In the genomic region with DNA sequence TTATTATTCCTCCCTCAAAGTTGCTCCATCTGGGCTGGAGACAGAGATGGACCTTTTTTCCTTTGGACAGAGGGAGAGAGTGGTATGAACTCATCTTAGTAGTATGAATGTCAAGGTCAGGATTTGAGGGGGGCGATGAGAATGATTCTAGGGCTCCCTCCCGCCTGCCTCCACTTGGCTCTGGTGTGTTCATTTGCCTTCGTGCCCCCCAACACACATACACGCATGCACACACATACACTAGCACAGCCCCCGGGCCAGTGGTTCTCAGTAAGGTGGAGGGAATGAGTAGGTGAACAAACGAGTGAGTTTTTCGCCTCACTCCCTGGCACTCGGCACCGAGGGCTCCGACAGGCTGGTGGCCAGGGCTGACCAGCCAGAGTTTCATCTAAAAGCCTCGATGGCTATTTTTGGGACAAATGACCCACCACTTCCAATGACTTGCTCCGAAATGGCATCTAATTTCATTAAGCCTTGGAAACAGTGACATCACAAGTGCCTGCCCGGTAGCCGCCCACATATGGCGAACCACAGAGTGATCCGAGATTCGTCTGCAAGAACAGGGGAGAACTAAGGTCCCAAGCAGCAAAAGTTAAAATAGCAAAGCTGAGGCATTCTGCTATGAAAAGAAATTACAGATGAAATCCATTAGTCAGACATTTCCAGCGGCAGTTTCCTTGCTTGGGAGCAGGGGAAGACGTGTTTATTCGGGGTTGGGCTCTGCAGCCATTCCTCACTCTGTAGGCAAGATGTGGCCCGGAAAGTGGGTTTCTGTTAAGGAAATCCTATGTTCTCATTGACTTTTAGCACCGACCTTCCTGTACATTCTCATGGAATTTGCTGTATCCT, we compare ENCODE assay signal across 11 cellular contexts. TPM values are rescaled to one million over a fixed set of nuclear protein-coding genes. Genes with fewer than 3 reads are reported as not detected.
A peak's percentile ranks its signal among the peaks of the same experiment; 100 is the strongest.
DNase-seq lines count a peak whose midpoint lies in the region; ATAC-seq and TF ChIP-seq lines count a peak whose summit lies in the region.
"Had no signal": no experiment of that assay in that cellular context is flagged by ENCODE, and none has a peak within 500 bp of the region (broad histone marks: within the 10 kb centered on the region; RNA-seq: fewer than 3 reads in every experiment).

No MANE protein-coding gene starts in this region.

- intact Hi-C loops in CD14-positive monocyte (cut with micrococcal nuclease): loop anchor here in 1 of 2 donors (5.0 kb wide), 1 partner anchor 37 kb away; no protein-coding TSS in a partner anchor
- intact Hi-C loops in ascending aorta (cut with DNase I): no loop called here
- intact Hi-C loops in left ventricle myocardium superior (cut with micrococcal nuclease): no loop called here

- H3K27ac Mint-ChIP-seq in CD14-positive monocyte: peak overlapping the region in 6 of 7 donors; percentile 17 to 87 (median 56)

- H3K36me3 ChIP-seq in ascending aorta (no peaks in the 10 kb centered on the region), skeletal muscle satellite cell (ENCODE audit: insufficient read depth, low read length) (peaks cover 26% of the 10 kb centered on the region)

- peak overlapping the region; percentile 73 for H3K4me2 ChIP-seq in skeletal muscle satellite cell (ENCODE audit: low read length)

- peaks cover 42% of the 10 kb centered on the region for H3K4me1 Mint-ChIP-seq in CD14-positive monocyte

- no peak for TF ChIP-seq CTCF in CD14-positive monocyte (IDR thresholded peaks at IDR 0.05)
- no peak for TF ChIP-seq CTCF in ascending aorta (IDR thresholded peaks at IDR 0.05)

- H3K9me3 ChIP-seq in ascending aorta: no peaks in the 10 kb centered on the region
- no peaks in the 10 kb centered on the region for H3K9me3 ChIP-seq in skeletal muscle satellite cell (replicated peaks; ENCODE audit: low read length)

- no peak overlapping the region for H3K4me3 Mint-ChIP-seq in CD14-positive monocyte

- no peak for DNase-seq in CD14-positive monocyte (ENCODE audit: low spot score)
- DNase-seq in ascending aorta (ENCODE audit: low spot score in 2 of 2): peak; percentile 69 to 94
- peak; percentile 27 for DNase-seq in left ventricle myocardium superior
- DNase-seq in GM19238 (ENCODE audit: insufficient read length, low spot score): no peak
- DNase-seq in cerebellar nuclear complex (lab: John Stamatoyannopoulos, UW): no peak
- DNase-seq: activated gamma-delta T cell treated with Interleukin-2 at 50 U/mL for 16 hours, KG1 had no signal

- ATAC-seq in left ventricle myocardium superior (peak; percentile 13), GM21619 (IDR thresholded peaks at IDR 0.05; ENCODE audit: unreplicated experiment) (no peak), GM18858 (IDR thresholded peaks at IDR 0.05; ENCODE audit: unreplicated experiment) (no peak)

- peak overlapping the region; percentile 51 for H3K9ac ChIP-seq in skeletal muscle satellite cell (ENCODE audit: low read depth, low read length)

- H3K36me3 Mint-ChIP-seq in CD14-positive monocyte: peaks cover 31 to 40% of the 10 kb centered on the region in 2 donors

- peak overlapping the region; percentile 99 for H3K27ac ChIP-seq in ascending aorta
- H3K27ac ChIP-seq: epithelial cell of prostate had no signal

- H3K4me3 ChIP-seq in ascending aorta (peak overlapping the region; percentile 22), skeletal muscle satellite cell (ENCODE audit: low read length) (peak overlapping the region; percentile 52)

- H3K27me3 Mint-ChIP-seq in CD14-positive monocyte (ENCODE audit: low read depth in 3 of 3): peaks cover 4 to 9% (median 7%) of the 10 kb centered on the region in 3 donors

- H3K9me3 Mint-ChIP-seq in CD14-positive monocyte: peaks cover 0 to 5% (median 0%) of the 10 kb centered on the region in 7 donors

- no peaks in the 10 kb centered on the region for H3K27me3 ChIP-seq in ascending aorta
- no peaks in the 10 kb centered on the region for H3K27me3 ChIP-seq in skeletal muscle satellite cell (ENCODE audit: control insufficient read depth, insufficient read depth, low read length)

- H3K4me1 ChIP-seq in ascending aorta (peaks cover 12 to 39% of the 10 kb centered on the region in 2 donors), skeletal muscle satellite cell (ENCODE audit: control insufficient read depth, insufficient read depth, low read length) (peaks cover 43% of the 10 kb centered on the region)

RNA-seq across cellular contexts. Expression of a gene that starts 44.8 kb away (rescaled TPM):
- 10 to 100 TPM; 28.3 to 34.1 TPM for polyA plus RNA-seq in CD14-positive monocyte
- total RNA-seq in ascending aorta (184 TPM), left ventricle myocardium superior (81.4 TPM)
- 162 and 224 TPM in 2 replicates for total RNA-seq in skeletal muscle satellite cell (2012; rRNA removed)

Comparison
In these comparisons a context has a peak if more than half of its experiments do, and no peak if none do; other contexts are left out.
1. DNase-seq: peak in ascending aorta (2 of 2) and left ventricle myocardium superior (single experiment); none in CD14-positive monocyte (single experiment), GM19238 (single experiment) and cerebellar nuclear complex (0 of 2).